ENCODE assay signal across 17 cellular contexts in genomic region chr11:80261776-80262175, GRCh38.
"Had no signal": no experiment of that assay in that cellular context is flagged by ENCODE, and none has a peak within 500 bp of the region (broad histone marks: within the 10 kb centered on the region; RNA-seq: fewer than 3 reads in every experiment).

No MANE protein-coding gene starts in this region.

- DNase-seq: heart right ventricle; islet precursor cell; left cardiac atrium; left ventricle myocardium superior; lower lobe of right lung; mammary epithelial cell; mesendoderm; naive thymus-derived CD8-positive, alpha-beta T cell; occipital lobe; right lobe of liver; stimulated activated CD4-positive, alpha-beta T cell treated with anti-CD3 and anti-CD28 coated beads, Interleukin-1b, Interleukin-23, amount 100 ng/mL, for 48 hours; stimulated activated CD4-positive, alpha-beta T cell treated with anti-CD3 and anti-CD28 coated beads, Interleukin-2, amount 100 ng/mL, for 48 hours; stimulated activated CD4-positive, alpha-beta T cell treated with anti-CD3 and anti-CD28 coated beads, Interleukin-4, amount 100 ng/mL, for 4 hours; stimulated activated CD8-positive, alpha-beta memory T cell treated with anti-CD3 and anti-CD28 coated beads, Interleukin-4, amount 100 ng/mL, for 48 hours; stimulated activated naive CD4-positive, alpha-beta T cell treated with Interleukin-2 at 50 U/mL for 16 hours; stimulated activated naive CD8-positive, alpha-beta T cell treated with anti-CD3 and anti-CD28 coated beads, Interleukin-15, amount 100 ng/mL, for 72 hours; uterus had no signal
